Comparison of ENCODE assay signal across 1 cellular context in genomic region chr1:115546846-115547245, GRCh38.
TF ChIP-seq lines count a peak whose summit lies in the region.

No MANE protein-coding gene starts in this region.

TF ChIP-seq in WTC11, 78 proteins besides CTCF, POLR2A, EP300 and RAD21 (continued from another document):
- TF ChIP-seq AR (CRISPR knock-in tag; IDR thresholded peaks at IDR 0.05) (no peak), SMAD3 (CRISPR knock-in tag; IDR thresholded peaks at IDR 0.05; ENCODE audit: borderline replicate concordance) (no peak), CREB1 (CRISPR knock-in tag; IDR thresholded peaks at IDR 0.05) (no peak), USF1 (CRISPR knock-in tag; IDR thresholded peaks at IDR 0.05) (no peak), GTF2I (CRISPR knock-in tag; conservative IDR thresholded peaks at IDR 0.05) (no peak), ZNF317 (CRISPR knock-in tag; IDR thresholded peaks at IDR 0.05; ENCODE audit: borderline replicate concordance, low read depth) (no peak), CBFB (CRISPR knock-in tag; IDR thresholded peaks at IDR 0.05; ENCODE audit: low read depth) (no peak)
- TF ChIP-seq, protein P1, sequence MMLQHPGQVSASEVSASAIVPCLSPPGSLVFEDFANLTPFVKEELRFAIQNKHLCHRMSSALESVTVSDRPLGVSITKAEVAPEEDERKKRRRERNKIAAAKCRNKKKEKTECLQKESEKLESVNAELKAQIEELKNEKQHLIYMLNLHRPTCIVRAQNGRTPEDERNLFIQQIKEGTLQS (CRISPR knock-in tag; conservative IDR thresholded peaks at IDR 0.05), result no peak
